27 cellular contexts compared by ENCODE assay signal in genomic region chr15:81744364-81744763, GRCh38.
"Had no signal": no experiment of that assay in that cellular context is flagged by ENCODE, and none has a peak within 500 bp of the region (broad histone marks: within the 10 kb centered on the region; RNA-seq: fewer than 3 reads in every experiment).

No MANE protein-coding gene starts in this region.

- H3K27ac ChIP-seq: coronary artery, esophagus muscularis mucosa, foreskin keratinocyte, gastroesophageal sphincter, heart left ventricle, hepatocyte, left lung, prostate gland, right atrium auricular region, sigmoid colon, thoracic aorta, tibial nerve, upper lobe of left lung had no signal

- H3K27ac Mint-ChIP-seq: naive thymus-derived CD8-positive, alpha-beta T cell; nephron progenitor cell; stimulated activated memory B cell treated with anti-CD40 and anti-IgM and Interleukin-4, amounts not matched to agents 10 μg/mL and 1 μg/mL and 100 μg/mL, for 72 hours had no signal

- H3K27me3 ChIP-seq: esophagus muscularis mucosa, foreskin keratinocyte, hepatocyte, right atrium auricular region, sigmoid colon, tibial nerve, upper lobe of left lung had no signal

- H3K4me3 ChIP-seq: coronary artery, esophagus muscularis mucosa, gastroesophageal sphincter, heart left ventricle, hepatocyte, left lung, prostate gland, right atrium auricular region, sigmoid colon, thoracic aorta, tibial nerve, upper lobe of left lung had no signal

- H3K4me1 ChIP-seq: foreskin keratinocyte, left lung, prostate gland, right atrium auricular region, sigmoid colon, upper lobe of left lung had no signal

- H3K4me3 Mint-ChIP-seq: naive thymus-derived CD8-positive, alpha-beta T cell; nephron progenitor cell; stimulated activated memory B cell treated with anti-CD40 and anti-IgM and Interleukin-4, amounts not matched to agents 10 μg/mL and 1 μg/mL and 100 μg/mL, for 72 hours had no signal

- H3K79me2 ChIP-seq: hepatocyte had no signal

- H3K36me3 ChIP-seq: esophagus muscularis mucosa, gastroesophageal sphincter, heart left ventricle, left lung, prostate gland, right atrium auricular region, sigmoid colon, thoracic aorta, tibial nerve, upper lobe of left lung had no signal

- ATAC-seq: foreskin keratinocyte; gastroesophageal sphincter; heart left ventricle; left cardiac atrium; left lung; naive thymus-derived CD8-positive, alpha-beta T cell; stimulated activated memory B cell treated with anti-CD40 and anti-IgM and Interleukin-4, amounts not matched to agents 10 μg/mL and 1 μg/mL and 100 μg/mL, for 72 hours; stimulated activated naive CD8-positive, alpha-beta T cell treated with anti-CD3 and anti-CD28 coated beads, Interleukin-15, Interleukin-2, amounts not matched to agents 100 U/mL and 50 U/mL, for 24 hours had no signal

- H3K4me1 Mint-ChIP-seq: naive thymus-derived CD8-positive, alpha-beta T cell; stimulated activated memory B cell treated with anti-CD40 and anti-IgM and Interleukin-4, amounts not matched to agents 10 μg/mL and 1 μg/mL and 100 μg/mL, for 72 hours had no signal

- H3K9me3 ChIP-seq: esophagus muscularis mucosa, gastroesophageal sphincter, left lung, prostate gland, right atrium auricular region, sigmoid colon, thoracic aorta, tibial nerve, upper lobe of left lung had no signal

- H2AFZ ChIP-seq: hepatocyte had no signal

- DNase-seq: dermis blood vessel endothelial cell; effector memory CD4-positive, alpha-beta T cell; foreskin keratinocyte; heart left ventricle; left cardiac atrium; left lung; mesenchymal stem cell; midbrain; naive thymus-derived CD8-positive, alpha-beta T cell; nephron progenitor cell; nucleus accumbens; sigmoid colon; stimulated activated CD4-positive, alpha-beta T cell treated with anti-CD3 and anti-CD28 coated beads, Interleukin-4, amount 100 ng/mL, for 4 hours; stimulated activated naive CD8-positive, alpha-beta T cell treated with anti-CD3 and anti-CD28 coated beads, Interleukin-15, Interleukin-2, amounts not matched to agents 100 U/mL and 50 U/mL, for 24 hours; upper lobe of left lung had no signal

- FAIRE-seq: endothelial cell of umbilical vein, islet of Langerhans, urothelium cell line had no signal

- H3K36me3 Mint-ChIP-seq: naive thymus-derived CD8-positive, alpha-beta T cell; stimulated activated memory B cell treated with anti-CD40 and anti-IgM and Interleukin-4, amounts not matched to agents 10 μg/mL and 1 μg/mL and 100 μg/mL, for 72 hours had no signal

- H3K27me3 Mint-ChIP-seq: stimulated activated memory B cell treated with anti-CD40 and anti-IgM and Interleukin-4, amounts not matched to agents 10 μg/mL and 1 μg/mL and 100 μg/mL, for 72 hours had no signal

- H3K4me2 ChIP-seq: hepatocyte had no signal
